In the genomic region with DNA sequence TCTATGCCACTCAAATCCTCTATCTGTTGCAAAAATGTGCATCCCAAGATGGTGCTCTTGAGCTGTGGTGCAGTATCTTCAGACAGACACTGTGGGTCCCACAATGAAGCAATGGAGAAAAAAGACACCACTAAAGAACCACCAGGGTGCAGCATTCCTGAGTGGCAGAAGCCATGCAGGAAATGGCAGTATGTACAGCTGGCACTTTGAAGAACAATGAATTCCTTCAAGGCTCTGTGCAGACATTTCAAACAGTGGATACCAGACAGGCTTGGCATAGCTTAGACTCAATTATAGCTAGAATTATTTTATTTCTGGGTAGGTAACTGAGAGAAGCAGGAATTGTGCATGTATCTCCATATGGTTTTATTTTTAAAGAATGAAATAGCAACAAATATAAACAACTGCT, we compare ENCODE assay signal across 8 cellular contexts. TPM values are rescaled to one million over a fixed set of nuclear protein-coding genes. Genes with fewer than 3 reads are reported as not detected.
A peak's percentile ranks its signal among the peaks of the same experiment; 100 is the strongest.
DNase-seq lines count a peak whose midpoint lies in the region; ATAC-seq and TF ChIP-seq lines count a peak whose summit lies in the region.

No MANE protein-coding gene starts in this region.

- CTCF ChIA-PET in activated CD8-positive, alpha-beta T cell treated with anti-CD3 and anti-CD28 coated beads for 36 hours (lab: Charles Lee): interaction anchor here (0.5 to 2.3 kb wide), 4 partner anchors 10 to 179 kb away, joined by 3 to 7 read pairs (median 4); no protein-coding TSS in a partner anchor

- peaks cover 10% of the 10 kb centered on the region for H3K27me3 Mint-ChIP-seq in activated CD8-positive, alpha-beta T cell treated with anti-CD3 and anti-CD28 coated beads for 36 hours

- H3K27ac Mint-ChIP-seq in activated CD8-positive, alpha-beta T cell treated with anti-CD3 and anti-CD28 coated beads for 36 hours: no peak overlapping the region

- H3K36me3 Mint-ChIP-seq in activated CD8-positive, alpha-beta T cell treated with anti-CD3 and anti-CD28 coated beads for 36 hours (ENCODE audit: low read depth): no peaks in the 10 kb centered on the region

- POLR2A ChIA-PET in activated CD8-positive, alpha-beta T cell treated with anti-CD3 and anti-CD28 coated beads for 36 hours (lab: Charles Lee): no interaction called here

- DNase-seq in Daoy (ENCODE audit: low read depth): peak; percentile 87
- DNase-seq in NCI-H446 treated with DMSO at 0.1 percent for 48 hours (lab: John Stamatoyannopoulos, UW): peak; percentile 81
- DNase-seq in activated CD8-positive, alpha-beta T cell treated with anti-CD3 and anti-CD28 coated beads for 36 hours: peak; percentile 18
- DNase-seq in globus pallidus (ENCODE audit: low spot score): peak; percentile 99
- DNase-seq in pulmonary artery endothelial cell (ENCODE audit: low read depth, low spot score): peak; percentile 83
- no peak for DNase-seq in stimulated activated CD8-positive, alpha-beta memory T cell treated with anti-CD3 and anti-CD28 coated beads, Interleukin-4, amount 100 ng/mL, for 48 hours

- intact Hi-C loops in activated CD8-positive, alpha-beta T cell treated with anti-CD3 and anti-CD28 coated beads for 36 hours (cut with micrococcal nuclease): no loop called here

- ATAC-seq in GM19452 (IDR thresholded peaks at IDR 0.05; ENCODE audit: unreplicated experiment) (peak; percentile 88), HG03442 (IDR thresholded peaks at IDR 0.05; ENCODE audit: unreplicated experiment) (peak; percentile 98)
- peak; percentile 34 for ATAC-seq in activated CD8-positive, alpha-beta T cell treated with anti-CD3 and anti-CD28 coated beads for 36 hours

- no peaks in the 10 kb centered on the region for H3K4me1 Mint-ChIP-seq in activated CD8-positive, alpha-beta T cell treated with anti-CD3 and anti-CD28 coated beads for 36 hours (ENCODE audit: low read depth)

- no peak overlapping the region for H3K4me3 Mint-ChIP-seq in activated CD8-positive, alpha-beta T cell treated with anti-CD3 and anti-CD28 coated beads for 36 hours

- no peaks in the 10 kb centered on the region for H3K9me3 Mint-ChIP-seq in activated CD8-positive, alpha-beta T cell treated with anti-CD3 and anti-CD28 coated beads for 36 hours

- peak; percentile 34 for TF ChIP-seq CTCF in activated CD8-positive, alpha-beta T cell treated with anti-CD3 and anti-CD28 coated beads for 36 hours (IDR thresholded peaks at IDR 0.05)

RNA-seq across cellular contexts. Expression of gene HDAC2, which starts 24.0 kb away (rescaled TPM):
- total RNA-seq in Daoy (2014; rRNA removed; shearing (Covaris generic)): 88.5 and 89.5 TPM in 2 replicates
- 10 to 100 TPM; 90.5 to 91.7 TPM for total RNA-seq in activated CD8-positive, alpha-beta T cell treated with anti-CD3 and anti-CD28 coated beads for 36 hours
- total RNA-seq in pulmonary artery endothelial cell: 94.7 and 100 TPM in 2 replicates

Comparison
In these comparisons a context has a peak if more than half of its experiments do, and no peak if none do; other contexts are left out.
1. ATAC-seq: peak in every context shown above with its lines; median percentile 98 in HG03442; 88 in GM19452; 34 in activated CD8-positive, alpha-beta T cell treated with anti-CD3 and anti-CD28 coated beads for 36 hours.